Comparison of ENCODE assay signal across 7 cellular contexts in genomic region chr11:77930334-77931208, GRCh38.
A peak's percentile ranks its signal among the peaks of the same experiment; 100 is the strongest.
DNase-seq lines count a peak whose midpoint lies in the region; ATAC-seq and TF ChIP-seq lines count a peak whose summit lies in the region.
"Not testable (repeated sequence)": the region's sequence is repeated elsewhere in the genome, so short reads cannot be mapped to it uniquely, and the experiment has no call there.

No MANE protein-coding gene starts in this region.

- H3K36me3 ChIP-seq in Loucy (ENCODE audit: insufficient read depth, low read length) (peaks cover 17% of the 10 kb centered on the region; the same call in 1 of the 2 replicates), SK-N-SH (replicated peaks in 1 of 2; ENCODE audit: control insufficient read depth in 1 of 2, insufficient read depth in 2 of 2, low read length in 1 of 2) (peaks cover 3 to 22% of the 10 kb centered on the region in 2 experiments)
- not testable (repeated sequence) for H3K36me3 ChIP-seq in mammary epithelial cell (ENCODE audit: insufficient read depth, low read length)

- H3K27ac Mint-ChIP-seq in activated CD8-positive, alpha-beta memory T cell treated with anti-CD3 and anti-CD28 coated beads, Interleukin-2, amount 10 ng/mL, durations not matched to agents 7 days and 5 days: not testable (repeated sequence)

- ATAC-seq in activated CD8-positive, alpha-beta memory T cell treated with anti-CD3 and anti-CD28 coated beads, Interleukin-2, amount 10 ng/mL, durations not matched to agents 7 days and 5 days: peak; percentile 16

- 74% methylated on average over 3 of the region's 3 CpGs for WGBS in SK-N-SH (ENCODE audit: low lambda C conversion rate)
- WGBS in mammary epithelial cell (ENCODE audit: low coverage, missing lambda C conversion rate): 94% methylated on average over 3 of the region's 3 CpGs

- H3K4me1 ChIP-seq in Loucy (ENCODE audit: insufficient read depth, low read length, poor library complexity, severe bottlenecking): peaks cover 15% of the 10 kb centered on the region
- H3K4me1 ChIP-seq in SK-N-SH (ENCODE audit: control insufficient read depth in 1 of 2, insufficient read depth in 2 of 2, low read depth in 1 of 2, low read length in 1 of 2); mammary epithelial cell (ENCODE audit: insufficient read depth, low read length): not testable (repeated sequence)

- not testable (repeated sequence) for H3K79me2 ChIP-seq in Loucy (ENCODE audit: insufficient read depth, low read length); SK-N-SH (ENCODE audit: insufficient read depth); mammary epithelial cell (ENCODE audit: insufficient read depth, low read length)

- H3K27me3 ChIP-seq in Loucy (ENCODE audit: insufficient read depth, low read length, poor library complexity, severe bottlenecking); SK-N-SH (ENCODE audit: insufficient read depth); mammary epithelial cell (ENCODE audit: insufficient read depth, low read length): not testable (repeated sequence)

- H3K27ac ChIP-seq in SK-N-SH (ENCODE audit: low read depth in 2 of 2, low read length in 1 of 2): peak overlapping the region in 1 of 2 experiments; percentile 56; a peak in 2 of 4 replicates
- not testable (repeated sequence) for H3K27ac ChIP-seq in mammary epithelial cell (ENCODE audit: insufficient read depth, low read depth, low read length)

- H3K36me3 Mint-ChIP-seq in activated CD8-positive, alpha-beta memory T cell treated with anti-CD3 and anti-CD28 coated beads, Interleukin-2, amount 10 ng/mL, durations not matched to agents 7 days and 5 days: peaks cover 50% of the 10 kb centered on the region

- not testable (repeated sequence) for H3K9ac ChIP-seq in Loucy (ENCODE audit: low read depth, low read length, poor library complexity, severe bottlenecking); SK-N-SH; mammary epithelial cell (ENCODE audit: insufficient read depth, low read length)

- dilution Hi-C loops in mammary epithelial cell (cut with HindIII; ENCODE audit: low sequenced_read_pairs): not testable (repeated sequence)

- TF ChIP-seq RAD21 in SK-N-SH (IDR thresholded peaks at IDR 0.05; ENCODE audit: low read length): not testable (repeated sequence)

- H3F3A ChIP-seq in Loucy (ENCODE audit: low read depth); SK-N-SH (replicated peaks; ENCODE audit: insufficient read depth): not testable (repeated sequence)

- H4K20me1 ChIP-seq in Loucy (ENCODE audit: insufficient read depth, low read length, poor library complexity, severe bottlenecking); SK-N-SH (ENCODE audit: insufficient read depth); mammary epithelial cell (ENCODE audit: insufficient read depth, low read length): not testable (repeated sequence)

- not testable (repeated sequence) for TF ChIP-seq CTCF in Loucy (conservative IDR thresholded peaks at IDR 0.05; ENCODE audit: low read length); SK-N-SH (IDR thresholded peaks at IDR 0.05); mammary epithelial cell (conservative IDR thresholded peaks at IDR 0.05 in 1 of 2, IDR thresholded peaks at IDR 0.05 in 1 of 2; ENCODE audit: extremely low read depth in 1 of 2, insufficient read depth in 1 of 2, low read depth in 1 of 2, low read length in 2 of 2); fibroblast of mammary gland (conservative IDR thresholded peaks at IDR 0.05; ENCODE audit: control insufficient read depth, insufficient read depth, low read depth, low read length)

- not testable (repeated sequence) for TF ChIP-seq EP300 in SK-N-SH (IDR thresholded peaks at IDR 0.05; ENCODE audit: borderline replicate concordance in 1 of 2, low read depth in 1 of 2, low read length in 1 of 2)

- CTCF ChIA-PET in SK-N-SH (lab: Yijun Ruan, JAX); activated CD8-positive, alpha-beta memory T cell treated with anti-CD3 and anti-CD28 coated beads, Interleukin-2, amount 10 ng/mL, durations not matched to agents 7 days and 5 days (lab: Charles Lee); mammary epithelial cell (lab: Charles Lee; ENCODE audit: low non-redundant PET): not testable (repeated sequence)

- not testable (repeated sequence) for H3K9me2 ChIP-seq in Loucy (replicated peaks; ENCODE audit: low read depth, low read length); SK-N-SH

- peak overlapping the region; percentile 42 for H3K4me2 ChIP-seq in Loucy (ENCODE audit: low read depth, low read length, poor library complexity, severe bottlenecking)
- H3K4me2 ChIP-seq in SK-N-SH; mammary epithelial cell (ENCODE audit: insufficient read depth, low read depth, low read length): not testable (repeated sequence)

- H3K9me3 ChIP-seq in Loucy (ENCODE audit: insufficient read depth, low read depth, low read length); SK-N-SH; mammary epithelial cell (replicated peaks; ENCODE audit: insufficient read depth, low read length): not testable (repeated sequence)

- H3K4me3 ChIP-seq in Loucy (ENCODE audit: low read length, poor library complexity, severe bottlenecking); SK-N-SH (ENCODE audit: low read depth in 2 of 2, low read length in 1 of 2); mammary epithelial cell (replicated peaks in 1 of 3; ENCODE audit: insufficient read depth in 1 of 3, low read depth in 2 of 3, low read length in 3 of 3); fibroblast of mammary gland (ENCODE audit: control insufficient read depth, low read depth, low read length): not testable (repeated sequence)

- peaks cover 18% of the 10 kb centered on the region for H3K4me1 Mint-ChIP-seq in activated CD8-positive, alpha-beta memory T cell treated with anti-CD3 and anti-CD28 coated beads, Interleukin-2, amount 10 ng/mL, durations not matched to agents 7 days and 5 days

- BruUV-seq in mammary epithelial cell (replicated peaks; lab: Mats Ljungman, UMichigan): not testable (repeated sequence)

- in situ Hi-C loops in mammary epithelial cell (cut with MboI; ENCODE audit: low sequenced_read_pairs in 2 of 2): not testable (repeated sequence)

- intact Hi-C loops in mammary epithelial cell (cut with micrococcal nuclease): not testable (repeated sequence)

- DNase-seq in GF-D8 (lab: John Stamatoyannopoulos, UW) (peak; percentile 31), mammary epithelial cell (peak; percentile 5), fibroblast of mammary gland (ENCODE audit: low read depth) (peak; percentile 16), kidney tubule cell (ENCODE audit: low spot score) (peak; percentile 16)
- DNase-seq in SK-N-SH; activated CD8-positive, alpha-beta memory T cell treated with anti-CD3 and anti-CD28 coated beads, Interleukin-2, amount 10 ng/mL, durations not matched to agents 7 days and 5 days: not testable (repeated sequence)

- not testable (repeated sequence) for H3K9me3 Mint-ChIP-seq in activated CD8-positive, alpha-beta memory T cell treated with anti-CD3 and anti-CD28 coated beads, Interleukin-2, amount 10 ng/mL, durations not matched to agents 7 days and 5 days (ENCODE audit: low read depth)

- not testable (repeated sequence) for H3K27me3 Mint-ChIP-seq in activated CD8-positive, alpha-beta memory T cell treated with anti-CD3 and anti-CD28 coated beads, Interleukin-2, amount 10 ng/mL, durations not matched to agents 7 days and 5 days

- not testable (repeated sequence) for H3K4me3 Mint-ChIP-seq in activated CD8-positive, alpha-beta memory T cell treated with anti-CD3 and anti-CD28 coated beads, Interleukin-2, amount 10 ng/mL, durations not matched to agents 7 days and 5 days

- not testable (repeated sequence) for H2AFZ ChIP-seq in Loucy (ENCODE audit: low read length); SK-N-SH (ENCODE audit: low read depth); mammary epithelial cell (ENCODE audit: low read depth, low read length)

- POLR2A ChIA-PET in SK-N-SH (lab: Yijun Ruan, JAX): not testable (repeated sequence)

TF ChIP-seq in SK-N-SH, 30 proteins besides CTCF, POLR2A, EP300 and RAD21:
- TF ChIP-seq JUND (IDR thresholded peaks at IDR 0.05) (peak; percentile 57), FOSL2 (IDR thresholded peaks at IDR 0.05; ENCODE audit: borderline replicate concordance, low read depth) (peak; percentile 53; the same call in 1 of the 2 replicates), RXRA (IDR thresholded peaks at IDR 0.05; ENCODE audit: borderline replicate concordance, low read depth) (peak; percentile 23; the same call in 1 of the 2 replicates)
